In the genomic region with DNA sequence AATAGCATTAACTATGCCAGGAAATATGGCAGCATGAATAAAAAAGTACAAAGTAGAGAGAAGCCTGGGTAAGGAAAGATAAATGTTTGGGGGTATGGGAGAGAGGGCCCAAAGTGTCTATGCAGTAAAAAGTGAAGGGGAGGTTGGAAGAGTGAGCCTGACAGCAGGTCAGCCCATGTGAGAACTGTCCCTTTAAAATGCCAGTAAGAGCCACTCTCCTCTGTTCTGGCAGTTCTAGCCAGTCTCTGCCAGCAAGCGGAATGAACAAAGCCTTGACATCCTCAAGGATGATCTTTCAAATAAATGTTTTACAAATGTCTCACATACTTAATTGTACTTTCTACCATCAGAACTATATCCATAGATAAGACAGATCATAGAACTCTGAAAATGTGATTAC, we compare ENCODE assay signal across 25 cellular contexts.
"Had no signal": no experiment of that assay in that cellular context is flagged by ENCODE, and none has a peak within 500 bp of the region (broad histone marks: within the 10 kb centered on the region; RNA-seq: fewer than 3 reads in every experiment).

No MANE protein-coding gene starts in this region.

- H3K27me3 ChIP-seq: esophagus squamous epithelium, hepatocyte, left lung, neural progenitor cell, spleen, testis, tibial artery had no signal

- ATAC-seq: effector memory CD8-positive, alpha-beta T cell; left lung; lower lobe of right lung; natural killer cell treated with Interleukin-12 subunit alpha and Interleukin-12 subunit beta and Interleukin-15 and Interleukin-18, amount 100 ng/mL, for 72 hours; right cardiac atrium; stimulated activated memory B cell treated with anti-CD40 and anti-IgM and Interleukin-4, amounts not matched to agents 10 μg/mL and 1 μg/mL and 100 μg/mL, for 72 hours; stimulated activated naive CD8-positive, alpha-beta T cell treated with anti-CD3 and anti-CD28 coated beads, Interleukin-15, Interleukin-2, amounts not matched to agents 100 U/mL and 50 U/mL, for 24 hours had no signal

- H3K4me3 ChIP-seq: coronary artery, esophagus squamous epithelium, hepatocyte, left lung, lower lobe of right lung, neural progenitor cell, prostate gland, skin epidermis, spleen, testis, tibial artery had no signal

- H3K36me3 ChIP-seq: prostate gland had no signal

- H3K27me3 Mint-ChIP-seq: central memory CD8-positive, alpha-beta T cell; effector memory CD8-positive, alpha-beta T cell; naive B cell; natural killer cell treated with Interleukin-12 subunit alpha and Interleukin-12 subunit beta and Interleukin-15 and Interleukin-18, amount 100 ng/mL, for 72 hours; stimulated activated memory B cell treated with anti-CD40 and anti-IgM and Interleukin-4, amounts not matched to agents 10 μg/mL and 1 μg/mL and 100 μg/mL, for 72 hours; type B pancreatic cell had no signal

- H3K27ac Mint-ChIP-seq: effector memory CD8-positive, alpha-beta T cell; natural killer cell treated with Interleukin-12 subunit alpha and Interleukin-12 subunit beta and Interleukin-15 and Interleukin-18, amount 100 ng/mL, for 72 hours; neural progenitor cell; stimulated activated memory B cell treated with anti-CD40 and anti-IgM and Interleukin-4, amounts not matched to agents 10 μg/mL and 1 μg/mL and 100 μg/mL, for 72 hours; type B pancreatic cell had no signal

- H3K9me3 ChIP-seq: left lung, lower lobe of right lung, prostate gland, testis, tibial artery had no signal

- H3K9ac ChIP-seq: neural progenitor cell had no signal

- H3K4me1 ChIP-seq: left lung, neural progenitor cell, prostate gland, spleen had no signal

- H3K9me3 Mint-ChIP-seq: neural progenitor cell, type B pancreatic cell had no signal

- H3K36me3 Mint-ChIP-seq: naive B cell; natural killer cell treated with Interleukin-12 subunit alpha and Interleukin-12 subunit beta and Interleukin-15 and Interleukin-18, amount 100 ng/mL, for 72 hours; stimulated activated memory B cell treated with anti-CD40 and anti-IgM and Interleukin-4, amounts not matched to agents 10 μg/mL and 1 μg/mL and 100 μg/mL, for 72 hours had no signal

- H3K4me3 Mint-ChIP-seq: central memory CD8-positive, alpha-beta T cell; effector memory CD8-positive, alpha-beta T cell; naive B cell; natural killer cell treated with Interleukin-12 subunit alpha and Interleukin-12 subunit beta and Interleukin-15 and Interleukin-18, amount 100 ng/mL, for 72 hours; neural progenitor cell; stimulated activated memory B cell treated with anti-CD40 and anti-IgM and Interleukin-4, amounts not matched to agents 10 μg/mL and 1 μg/mL and 100 μg/mL, for 72 hours; type B pancreatic cell had no signal

- H3K4me1 Mint-ChIP-seq: central memory CD8-positive, alpha-beta T cell; naive B cell; stimulated activated memory B cell treated with anti-CD40 and anti-IgM and Interleukin-4, amounts not matched to agents 10 μg/mL and 1 μg/mL and 100 μg/mL, for 72 hours had no signal

- DNase-seq: dermis blood vessel endothelial cell; effector memory CD8-positive, alpha-beta T cell; erythroblast; esophagus squamous epithelium; foreskin melanocyte; kidney; left lung; lower lobe of right lung; naive B cell; right cardiac atrium; spleen; stimulated activated CD4-positive, alpha-beta T cell treated with anti-CD3 and anti-CD28 coated beads, Interleukin-4, amount 100 ng/mL, for 4 hours; stimulated activated naive CD8-positive, alpha-beta T cell treated with anti-CD3 and anti-CD28 coated beads, Interleukin-15, Interleukin-2, amounts not matched to agents 100 U/mL and 50 U/mL, for 24 hours; substantia nigra; testis; tibial artery had no signal

- H3K27ac ChIP-seq: coronary artery, esophagus squamous epithelium, hepatocyte, left lung, lower lobe of right lung, neural progenitor cell, prostate gland, skin epidermis, spleen, testis, tibial artery had no signal
